In genomic region chr2:63853527-63854310, GRCh38 we compare ENCODE assay signal across 1 cellular context.
TF ChIP-seq lines count a peak whose summit lies in the region.

No MANE protein-coding gene starts in this region.

TF ChIP-seq in H1, 55 proteins besides CTCF, POLR2A, EP300 and RAD21:
- no peak for TF ChIP-seq TBP (IDR thresholded peaks at IDR 0.05; ENCODE audit: low read depth, low read length)
- TF ChIP-seq PHF8 (conservative IDR thresholded peaks at IDR 0.05; ENCODE audit: low read depth, low read length): no peak
- no peak for TF ChIP-seq ATF3 (IDR thresholded peaks at IDR 0.05; ENCODE audit: insufficient read depth, low read depth, low read length)
- no peak for TF ChIP-seq HDAC2 (IDR thresholded peaks at IDR 0.05; ENCODE audit: borderline replicate concordance in 1 of 2, low read depth in 2 of 2, low read length in 2 of 2)
- TF ChIP-seq CHD1 (IDR thresholded peaks at IDR 0.05; ENCODE audit: low read depth, low read length): no peak
- TF ChIP-seq KDM5A (IDR thresholded peaks at IDR 0.05; ENCODE audit: low read length): no peak
TF ChIP-seq in H1: peak in this region for 0.
